1 cellular context compared by ENCODE assay signal in genomic region chr5:72522607-72523006, GRCh38.
TF ChIP-seq lines count a peak whose summit lies in the region.

No MANE protein-coding gene starts in this region.

TF ChIP-seq in GM12878, 131 proteins besides CTCF, POLR2A, EP300 and RAD21:
- TF ChIP-seq E2F8 (IDR thresholded peaks at IDR 0.05; ENCODE audit: low read depth, partially characterized antibody), result no peak
- 0 out of 2 replicates have a peak, but pooled peaks have one; percentile 29 for TF ChIP-seq CBX5 (IDR thresholded peaks at IDR 0.05; ENCODE audit: low read depth)
